Comparison of ENCODE assay signal across 17 cellular contexts in the genomic region with DNA sequence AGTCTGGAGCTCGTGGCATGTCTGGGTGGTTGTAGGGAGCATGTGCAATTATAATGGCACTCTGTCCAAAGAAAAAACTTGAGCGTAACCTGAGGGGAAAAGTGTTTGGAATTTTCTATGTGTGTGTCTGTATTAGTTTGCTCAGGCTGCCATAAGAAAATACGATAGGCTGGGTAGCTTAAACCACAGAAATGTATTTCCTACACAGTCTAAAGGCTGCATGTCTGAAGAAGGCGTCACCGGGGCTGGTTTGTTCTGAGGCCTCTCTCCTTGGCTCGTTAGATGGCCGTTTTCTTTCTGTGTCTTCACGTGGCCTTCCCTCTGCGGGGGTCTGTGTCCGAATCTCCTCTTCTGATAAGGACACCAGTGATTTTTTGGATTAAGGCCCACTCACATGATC. TPM values are rescaled to one million over a fixed set of nuclear protein-coding genes. Genes with fewer than 3 reads are reported as not detected.
DNase-seq lines count a peak whose midpoint lies in the region; ATAC-seq and TF ChIP-seq lines count a peak whose summit lies in the region.
"Had no signal": no experiment of that assay in that cellular context is flagged by ENCODE, and none has a peak within 500 bp of the region (broad histone marks: within the 10 kb centered on the region; RNA-seq: fewer than 3 reads in every experiment).

No MANE protein-coding gene starts in this region.

- no peak for TF ChIP-seq POLR2A in body of pancreas (IDR thresholded peaks at IDR 0.05)

- no peak overlapping the region for H3K4me3 Mint-ChIP-seq in naive thymus-derived CD8-positive, alpha-beta T cell
- H3K4me3 Mint-ChIP-seq: T-helper 17 cell had no signal

- intact Hi-C loops in body of pancreas (cut with DNase I), result no loop called here

- peak; percentile 65 for DNase-seq in Jurkat, Clone E6-1 (ENCODE audit: low read depth, low spot score)
- DNase-seq in body of pancreas (no peak), GF-D8 (lab: John Stamatoyannopoulos, UW) (no peak), SKM-1 (lab: John Stamatoyannopoulos, UW; ENCODE audit: unreplicated experiment) (no peak)
- no peak for DNase-seq in naive thymus-derived CD8-positive, alpha-beta T cell
- DNase-seq: activated T-cell treated with anti-CD3 and anti-CD28 coated beads, Interleukin-2, amount 50 U/mL, for 48 hours; DMS53; effector CD8-positive, alpha-beta T cell; NCI-H2029; NCI-H526 treated with DMSO at 0.1 percent for 48 hours; occipital lobe; stimulated activated naive CD4-positive, alpha-beta T cell; T-helper 17 cell had no signal

- peaks cover 4 to 69% (median 18%) of the 10 kb centered on the region in 3 donors for H3K36me3 Mint-ChIP-seq in naive thymus-derived CD8-positive, alpha-beta T cell

- H4K20me1 ChIP-seq in BLaER1, result peaks cover 21% of the 10 kb centered on the region; the same call in 1 of the 2 replicates

- no peaks in the 10 kb centered on the region for H3K9me3 Mint-ChIP-seq in naive thymus-derived CD8-positive, alpha-beta T cell

- H3K27me3 Mint-ChIP-seq in naive thymus-derived CD8-positive, alpha-beta T cell, result no peaks in the 10 kb centered on the region
- H3K27me3 Mint-ChIP-seq: T-helper 17 cell had no signal

- 47 to 60% methylated on average over 9 to 10 of the region's 10 CpGs for whole genome bisulfite sequencing in body of pancreas, 2 donors

- peaks cover 40% of the 10 kb centered on the region for H3K4me1 ChIP-seq in BLaER1
- peaks cover 31% of the 10 kb centered on the region for H3K4me1 ChIP-seq in body of pancreas

- peaks cover 10 to 25% (median 17%) of the 10 kb centered on the region in 4 donors for H3K4me1 Mint-ChIP-seq in naive thymus-derived CD8-positive, alpha-beta T cell

- no peak overlapping the region for H3K4me3 ChIP-seq in BLaER1
- no peak overlapping the region for H3K4me3 ChIP-seq in Jurkat, Clone E6-1 (ENCODE audit: low read length)
- no peak overlapping the region for H3K4me3 ChIP-seq in body of pancreas
- H3K4me3 ChIP-seq: vagina had no signal

- POLR2A ChIA-PET in naive thymus-derived CD8-positive, alpha-beta T cell (lab: Charles Lee), result interaction anchor here (1.3 kb wide), 1 partner anchor 12 kb away, joined by 5 read pairs; no protein-coding TSS in a partner anchor

- TF ChIP-seq CTCF in body of pancreas (IDR thresholded peaks at IDR 0.05), result no peak

- H3K27ac Mint-ChIP-seq in naive thymus-derived CD8-positive, alpha-beta T cell, result peak overlapping the region in 8 of 10 donors; percentile 1 to 88 (median 24)
- H3K27ac Mint-ChIP-seq: T-helper 17 cell had no signal

- peak overlapping the region; percentile 47; the same call in 1 of the 2 replicates for H3K4me2 ChIP-seq in BLaER1

- H3K27ac ChIP-seq in BLaER1 (peak overlapping the region; percentile 45; the same call in 1 of the 2 replicates), body of pancreas (peak overlapping the region in 3 of 4 donors; percentile 51 to 72 (median 58))
- H3K27ac ChIP-seq: vagina had no signal

- H3K27me3 ChIP-seq in BLaER1 (no peaks in the 10 kb centered on the region), body of pancreas (no peaks in the 10 kb centered on the region)
- H3K27me3 ChIP-seq: vagina had no signal

- H3K36me3 ChIP-seq in BLaER1 (peaks cover 91% of the 10 kb centered on the region), body of pancreas (replicated peaks in 1 of 2; ENCODE audit: insufficient read depth in 1 of 2, low read depth in 2 of 2) (peaks cover 0 to 6% of the 10 kb centered on the region in 2 donors)

- H3K9me3 ChIP-seq in BLaER1 (no peaks in the 10 kb centered on the region), body of pancreas (no peaks in the 10 kb centered on the region)
- H3K9me3 ChIP-seq: vagina had no signal

- H3K9ac ChIP-seq in BLaER1, result no peak overlapping the region

- ATAC-seq in body of pancreas, result no peak
- no peak for ATAC-seq in naive thymus-derived CD8-positive, alpha-beta T cell
- no peak for ATAC-seq in GM19395 (IDR thresholded peaks at IDR 0.05; ENCODE audit: unreplicated experiment)
- ATAC-seq in HG03342 (IDR thresholded peaks at IDR 0.05; ENCODE audit: unreplicated experiment), result no peak

RNA-seq across cellular contexts. Expression of a gene that starts 59.0 kb away (rescaled TPM):
- polyA plus RNA-seq in Jurkat, Clone E6-1 (2012; ENCODE audit: insufficient read depth, insufficient read length), result 53.7 TPM
- total RNA-seq in body of pancreas, result 10 to 100 TPM; 50.8 TPM
- total RNA-seq in naive thymus-derived CD8-positive, alpha-beta T cell, result 10 to 100 TPM; 63.1 to 69.7 TPM
- polyA plus RNA-seq in naive thymus-derived CD8-positive, alpha-beta T cell, result 10 to 100 TPM in 2 of 3 donors, 1 to 10 TPM in 1; 9.1 to 19.3 (median 13.6) TPM
